1 cellular context compared by ENCODE assay signal in the genomic region with DNA sequence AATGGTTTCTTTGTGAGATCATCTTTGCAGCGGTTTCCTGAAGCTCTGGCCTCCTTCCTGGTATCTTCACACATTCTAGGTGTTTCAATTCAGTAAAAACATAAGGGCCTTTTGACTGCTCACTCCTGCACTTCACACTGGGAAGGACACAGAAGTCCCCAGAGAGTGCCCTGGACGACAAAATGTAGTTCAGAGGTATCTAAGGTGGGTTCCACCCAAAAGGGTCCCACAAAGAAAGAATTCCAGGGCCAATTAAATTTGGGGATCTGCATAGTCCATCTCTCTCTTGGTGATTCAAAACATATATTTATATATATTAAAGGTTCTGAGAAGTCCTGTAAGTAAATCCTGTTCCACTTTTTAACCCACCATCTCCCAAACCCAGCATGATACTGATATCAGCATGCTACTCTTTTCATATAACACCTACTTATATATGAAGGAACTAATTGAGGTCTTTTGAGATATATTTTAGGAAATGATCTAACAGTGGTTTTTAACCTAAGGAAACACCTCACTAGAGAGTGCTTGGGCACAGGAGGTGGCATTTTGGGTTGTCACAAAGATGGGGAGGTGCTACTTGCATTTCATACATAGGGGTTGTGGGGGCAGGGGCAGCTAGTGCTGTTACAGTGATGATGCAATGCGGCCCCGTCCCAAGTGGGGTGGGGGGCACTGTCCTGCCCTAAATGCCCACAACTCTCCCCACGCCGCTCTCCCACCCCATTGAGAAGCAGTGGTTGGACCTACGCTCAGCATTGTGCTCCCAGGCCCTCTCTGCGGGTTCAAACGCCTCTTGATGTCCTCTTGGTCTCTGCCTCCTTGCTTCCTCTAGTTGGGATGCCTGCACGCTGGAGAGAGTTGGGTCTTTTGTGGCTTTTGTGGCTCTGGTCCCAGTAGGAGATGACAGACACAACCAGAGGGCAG.
A peak's percentile ranks its signal among the peaks of the same experiment; 100 is the strongest.
TF ChIP-seq lines count a peak whose summit lies in the region.

No MANE protein-coding gene starts in this region.

TF ChIP-seq in GM12878, 131 proteins besides CTCF, POLR2A, EP300 and RAD21 (continued from another document and continues in another):
- TF ChIP-seq, protein P1, sequence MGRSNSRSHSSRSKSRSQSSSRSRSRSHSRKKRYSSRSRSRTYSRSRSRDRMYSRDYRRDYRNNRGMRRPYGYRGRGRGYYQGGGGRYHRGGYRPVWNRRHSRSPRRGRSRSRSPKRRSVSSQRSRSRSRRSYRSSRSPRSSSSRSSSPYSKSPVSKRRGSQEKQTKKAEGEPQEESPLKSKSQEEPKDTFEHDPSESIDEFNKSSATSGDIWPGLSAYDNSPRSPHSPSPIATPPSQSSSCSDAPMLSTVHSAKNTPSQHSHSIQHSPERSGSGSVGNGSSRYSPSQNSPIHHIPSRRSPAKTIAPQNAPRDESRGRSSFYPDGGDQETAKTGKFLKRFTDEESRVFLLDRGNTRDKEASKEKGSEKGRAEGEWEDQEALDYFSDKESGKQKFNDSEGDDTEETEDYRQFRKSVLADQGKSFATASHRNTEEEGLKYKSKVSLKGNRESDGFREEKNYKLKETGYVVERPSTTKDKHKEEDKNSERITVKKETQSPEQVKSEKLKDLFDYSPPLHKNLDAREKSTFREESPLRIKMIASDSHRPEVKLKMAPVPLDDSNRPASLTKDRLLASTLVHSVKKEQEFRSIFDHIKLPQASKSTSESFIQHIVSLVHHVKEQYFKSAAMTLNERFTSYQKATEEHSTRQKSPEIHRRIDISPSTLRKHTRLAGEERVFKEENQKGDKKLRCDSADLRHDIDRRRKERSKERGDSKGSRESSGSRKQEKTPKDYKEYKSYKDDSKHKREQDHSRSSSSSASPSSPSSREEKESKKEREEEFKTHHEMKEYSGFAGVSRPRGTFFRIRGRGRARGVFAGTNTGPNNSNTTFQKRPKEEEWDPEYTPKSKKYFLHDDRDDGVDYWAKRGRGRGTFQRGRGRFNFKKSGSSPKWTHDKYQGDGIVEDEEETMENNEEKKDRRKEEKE (IDR thresholded peaks at IDR 0.05) = no peak
- TF ChIP-seq CBX5 (IDR thresholded peaks at IDR 0.05; ENCODE audit: low read depth) (no peak; the same call in 1 of the 2 replicates), EGR1 (IDR thresholded peaks at IDR 0.05; ENCODE audit: borderline replicate concordance in 1 of 2, low read depth in 2 of 2, low read length in 2 of 2) (no peak), POLR2AphosphoS2 (IDR thresholded peaks at IDR 0.05; ENCODE audit: low read depth, low read length) (peak; percentile 65; the same call in 1 of the 2 replicates), MYB (IDR thresholded peaks at IDR 0.05; ENCODE audit: borderline replicate concordance, low read depth, low read length) (0 out of 2 replicates have a peak, but pooled peaks have one; percentile 15), NR2F1 (conservative IDR thresholded peaks at IDR 0.05) (peak; percentile 47), JUND (IDR thresholded peaks at IDR 0.05; ENCODE audit: low read depth, low read length) (no peak), HDGF (IDR thresholded peaks at IDR 0.05) (peak; percentile 83; the same call in 1 of the 2 replicates), CUX1 (IDR thresholded peaks at IDR 0.05; ENCODE audit: insufficient replicate concordance, low read depth, low read length) (no peak), MTA3 (IDR thresholded peaks at IDR 0.05; ENCODE audit: borderline replicate concordance, low read length) (peak; percentile 35), ZNF687 (IDR thresholded peaks at IDR 0.05) (peak; percentile 69; the same call in 1 of the 2 replicates), NFYA (IDR thresholded peaks at IDR 0.05; ENCODE audit: borderline replicate concordance, low read depth, low read length) (no peak), BCL3 (IDR thresholded peaks at IDR 0.05; ENCODE audit: borderline replicate concordance, insufficient read depth, low read depth, low read length, poor library complexity, severe bottlenecking) (peak; percentile 60), ZBTB40 (IDR thresholded peaks at IDR 0.05; ENCODE audit: borderline replicate concordance) (0 out of 2 replicates have a peak, but pooled peaks have one; percentile 24), BACH1 (IDR thresholded peaks at IDR 0.05; ENCODE audit: borderline replicate concordance) (no peak; the same call in 1 of the 2 replicates), ZZZ3 (IDR thresholded peaks at IDR 0.05; ENCODE audit: control insufficient read depth, insufficient read length, low read depth) (no peak), FOXM1 (IDR thresholded peaks at IDR 0.05; ENCODE audit: low read depth, low read length) (peak; percentile 92; the same call in 1 of the 2 replicates), PBX3 (IDR thresholded peaks at IDR 0.05; ENCODE audit: insufficient replicate concordance, low read depth, low read length) (no peak), NFIC (IDR thresholded peaks at IDR 0.05; ENCODE audit: low read depth, low read length) (peak; percentile 96), ATF3 (IDR thresholded peaks at IDR 0.05; ENCODE audit: borderline replicate concordance, extremely low read depth, low read depth, low read length) (no peak), BHLHE40 (IDR thresholded peaks at IDR 0.05; ENCODE audit: borderline replicate concordance in 1 of 2, low read depth in 2 of 2, low read length in 1 of 2) (peak; percentile 25 to 48; a peak in 2 of 4 replicates), NR2C2 (IDR thresholded peaks at IDR 0.05; ENCODE audit: borderline replicate concordance, control insufficient read depth, insufficient read length, low read depth) (no peak), PAX5 (IDR thresholded peaks at IDR 0.05; ENCODE audit: borderline replicate concordance, low read depth, low read length) (peak; percentile 28; the same call in 1 of the 2 replicates), MXI1 (IDR thresholded peaks at IDR 0.05; ENCODE audit: low read depth, low read length) (0 out of 2 replicates have a peak, but pooled peaks have one; percentile 55), CHD1 (IDR thresholded peaks at IDR 0.05; ENCODE audit: low read depth, low read length) (peak; percentile 88), SIX5 (IDR thresholded peaks at IDR 0.05; ENCODE audit: low read depth, low read length, severe bottlenecking) (no peak), PKNOX1 (IDR thresholded peaks at IDR 0.05) (no peak)
